ENCODE assay signal across 22 cellular contexts in the genomic region with DNA sequence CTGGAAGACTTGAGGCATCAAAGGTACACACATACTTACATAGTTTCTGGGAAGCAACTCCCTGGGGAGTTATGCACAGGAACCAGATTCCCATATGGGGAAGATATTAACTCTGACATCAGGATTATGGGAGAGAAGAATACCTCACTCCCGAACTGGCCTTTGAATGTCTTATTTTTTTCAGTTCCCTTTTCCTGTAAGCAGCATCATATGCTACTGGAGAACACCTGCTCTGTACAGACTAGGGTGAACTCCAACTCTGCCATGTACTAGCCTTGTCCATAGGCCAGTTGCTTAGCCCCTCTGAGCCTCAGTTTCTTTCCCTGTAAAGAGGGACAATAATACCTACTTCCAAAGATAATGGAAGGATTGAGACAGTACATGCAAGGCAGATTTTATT. TPM values are rescaled to one million over a fixed set of nuclear protein-coding genes. Genes with fewer than 3 reads are reported as not detected.
"Had no signal": no experiment of that assay in that cellular context is flagged by ENCODE, and none has a peak within 500 bp of the region (broad histone marks: within the 10 kb centered on the region; RNA-seq: fewer than 3 reads in every experiment).

No MANE protein-coding gene starts in this region.

- H3K27ac ChIP-seq: esophagus muscularis mucosa, foreskin keratinocyte, heart left ventricle, parathyroid adenoma, psoas muscle, testis, transverse colon had no signal

- DNase-seq: activated CD4-positive, alpha-beta T cell treated with anti-CD3 and anti-CD28 coated beads, Interleukin-2, amount 50 U/mL, for 4 hours; activated naive CD4-positive, alpha-beta T cell; activated T-cell treated with anti-CD3 and anti-CD28 coated beads for 4 hours; activated T-cell treated with anti-CD3 and anti-CD28 coated beads, Interleukin-2, amount 50 U/mL, for 72 hours; dermis blood vessel endothelial cell; effector CD4-positive, alpha-beta T cell; foreskin keratinocyte; heart left ventricle; naive thymus-derived CD4-positive, alpha-beta T cell; occipital lobe; psoas muscle; stimulated activated CD4-positive, alpha-beta T cell treated with anti-CD3 and anti-CD28 coated beads, Interleukin-15, amount 100 ng/mL, for 24 hours; stimulated activated CD4-positive, alpha-beta T cell treated with anti-CD3 and anti-CD28 coated beads, Interleukin-2, amount 100 ng/mL, for 24 hours; stimulated activated naive CD8-positive, alpha-beta T cell treated with anti-CD3 and anti-CD28 coated beads, Interleukin-15, Interleukin-2, amounts not matched to agents 100 U/mL and 50 U/mL, for 24 hours; testis; transverse colon had no signal

- H3K9ac ChIP-seq: parathyroid adenoma had no signal

- H3K9me3 ChIP-seq: esophagus muscularis mucosa, heart left ventricle, psoas muscle, testis, transverse colon had no signal

- H3K79me2 ChIP-seq: parathyroid adenoma had no signal

- H2AFZ ChIP-seq: parathyroid adenoma had no signal

- H3K36me3 ChIP-seq: esophagus muscularis mucosa, heart left ventricle, transverse colon had no signal

- H3K4me3 ChIP-seq: esophagus muscularis mucosa, heart left ventricle, psoas muscle, testis, transverse colon had no signal

- H3K4me1 ChIP-seq: esophagus muscularis mucosa, foreskin keratinocyte, heart left ventricle, parathyroid adenoma, psoas muscle, testis, transverse colon had no signal

- ATAC-seq: activated naive CD4-positive, alpha-beta T cell treated with anti-CD3 and anti-CD28 coated beads, Interleukin-2, amount 50 U/mL, for 72 hours; activated T-cell treated with anti-CD3 and anti-CD28 coated beads, Interleukin-2, amount 50 U/mL, for 72 hours; foreskin keratinocyte; naive thymus-derived CD4-positive, alpha-beta T cell; psoas muscle; stimulated activated naive CD8-positive, alpha-beta T cell treated with anti-CD3 and anti-CD28 coated beads, Interleukin-15, Interleukin-2, amounts not matched to agents 100 U/mL and 50 U/mL, for 24 hours; WTC11 had no signal

- H3K27me3 ChIP-seq: testis, transverse colon had no signal

RNA-seq across cellular contexts. Expression of a gene that starts 41.6 kb away (rescaled TPM):
- total RNA-seq: activated naive CD4-positive, alpha-beta T cell treated with anti-CD3 and anti-CD28 coated beads, Interleukin-2, amount 50 U/mL, for 72 hours; activated T-cell treated with anti-CD3 and anti-CD28 coated beads, Interleukin-2, amount 50 U/mL, for 72 hours; bronchial epithelial cell; dermis blood vessel endothelial cell; foreskin keratinocyte; kidney epithelial cell; naive thymus-derived CD4-positive, alpha-beta T cell; WTC11 had no signal
- polyA plus RNA-seq: foreskin keratinocyte; naive thymus-derived CD4-positive, alpha-beta T cell had no signal
